Comparison of ENCODE assay signal across 23 cellular contexts in the genomic region with DNA sequence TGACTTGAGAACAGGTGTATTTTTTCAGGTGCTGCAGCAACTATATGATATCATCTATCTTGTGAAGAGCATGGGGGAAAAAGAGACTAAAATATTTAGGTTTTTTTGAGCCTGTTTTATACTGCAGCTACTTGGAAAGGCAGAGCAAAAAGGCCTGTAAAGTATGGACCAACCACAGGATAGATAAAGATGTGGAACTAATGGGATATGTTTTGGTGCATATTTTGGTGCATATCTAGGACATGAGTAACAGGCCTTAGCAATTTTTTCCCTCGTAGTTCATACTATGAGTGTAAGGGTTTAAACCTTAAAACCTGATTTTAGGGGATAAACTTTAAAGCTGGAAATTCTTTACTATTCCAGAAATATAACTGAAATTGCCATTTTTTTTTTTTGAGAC. TPM values are rescaled to one million over a fixed set of nuclear protein-coding genes. Genes with fewer than 3 reads are reported as not detected.
DNase-seq lines count a peak whose midpoint lies in the region; ATAC-seq and TF ChIP-seq lines count a peak whose summit lies in the region.
"Had no signal": no experiment of that assay in that cellular context is flagged by ENCODE, and none has a peak within 500 bp of the region (broad histone marks: within the 10 kb centered on the region; RNA-seq: fewer than 3 reads in every experiment).

No MANE protein-coding gene starts in this region.

- no peak overlapping the region for H3K4me2 ChIP-seq in IMR-90 (ENCODE audit: low read depth, low read length)
- H3K4me2 ChIP-seq in GM23338 = no peak overlapping the region
- H3K4me2 ChIP-seq: PC-9 had no signal

- no peak overlapping the region for H2AK9ac ChIP-seq in IMR-90 (replicated peaks; ENCODE audit: low read depth, low read length, poor library complexity)

- H3K23ac ChIP-seq in IMR-90 (ENCODE audit: low read depth, low read length) = no peak overlapping the region

- H3K27me3 Mint-ChIP-seq in GM23338 (ENCODE audit: insufficient read depth, low read depth, poor library complexity) = peaks cover 3% of the 10 kb centered on the region
- H3K27me3 Mint-ChIP-seq in glutamatergic neuron (ENCODE audit: unreplicated experiment) = peaks cover 3% of the 10 kb centered on the region

- H3K56ac ChIP-seq in IMR-90 (ENCODE audit: extremely low read depth, insufficient read depth, low read length) = no peak overlapping the region

- H3K9me3 Mint-ChIP-seq in GM23338 (no peaks in the 10 kb centered on the region), glutamatergic neuron (ENCODE audit: unreplicated experiment) (no peaks in the 10 kb centered on the region)
- H3K9me3 Mint-ChIP-seq: brain had no signal

- H2AK5ac ChIP-seq in IMR-90 (ENCODE audit: low read depth, low read length) = no peak overlapping the region

- H3K27me3 ChIP-seq in IMR-90 (ENCODE audit: control insufficient read depth, insufficient read depth, low read length) (peaks cover 1% of the 10 kb centered on the region), brain microvascular endothelial cell (replicated peaks) (no peaks in the 10 kb centered on the region), GM23338 (ENCODE audit: insufficient read depth) (no peaks in the 10 kb centered on the region), testis (no peaks in the 10 kb centered on the region)
- H3K27me3 ChIP-seq: esophagus muscularis mucosa, right lobe of liver had no signal

- CTCF ChIA-PET in IMR-90 (lab: Yijun Ruan, JAX) = no interaction called here

- H3K9me3 ChIP-seq in IMR-90 (ENCODE audit: control insufficient read depth, insufficient read depth, low read length) (no peaks in the 10 kb centered on the region), testis (no peaks in the 10 kb centered on the region)
- H3K9me3 ChIP-seq: Caco-2, esophagus muscularis mucosa, left ventricle myocardium inferior, right lobe of liver, stomach had no signal

- no peak for TF ChIP-seq RAD21 in IMR-90 (IDR thresholded peaks at IDR 0.05; ENCODE audit: low read length)

- no peak overlapping the region for H3K4me3 Mint-ChIP-seq in GM23338
- H3K4me3 Mint-ChIP-seq in glutamatergic neuron (ENCODE audit: unreplicated experiment) = no peak overlapping the region
- H3K4me3 Mint-ChIP-seq: brain had no signal

- H3K9me1 ChIP-seq in IMR-90 (ENCODE audit: insufficient read depth, low read length) = no peaks in the 10 kb centered on the region

- no peaks in the 10 kb centered on the region for H3K79me1 ChIP-seq in IMR-90 (ENCODE audit: low read depth in 1 of 2, low read length in 2 of 2)

- no peak overlapping the region for H3K27ac Mint-ChIP-seq in GM23338
- H3K27ac Mint-ChIP-seq in glutamatergic neuron (ENCODE audit: unreplicated experiment) = no peak overlapping the region
- H3K27ac Mint-ChIP-seq: brain had no signal

- H2BK15ac ChIP-seq in IMR-90 (ENCODE audit: low read depth, low read length) = no peak overlapping the region

- H3F3A ChIP-seq in GM23338 (replicated peaks; ENCODE audit: low read depth) = no peaks in the 10 kb centered on the region

- no peak overlapping the region for H3K9ac ChIP-seq in IMR-90 (ENCODE audit: low read depth, low read length)

- H3K18ac ChIP-seq in IMR-90 (ENCODE audit: low read depth, low read length) = no peak overlapping the region

- peaks cover 7% of the 10 kb centered on the region; the same call in 2 of the 3 replicates for H3K4me1 Mint-ChIP-seq in GM23338
- no peaks in the 10 kb centered on the region for H3K4me1 Mint-ChIP-seq in glutamatergic neuron (ENCODE audit: low read depth, unreplicated experiment)
- H3K4me1 Mint-ChIP-seq: brain had no signal

- no peaks in the 10 kb centered on the region for H3K36me3 ChIP-seq in IMR-90 (ENCODE audit: control insufficient read depth, insufficient read depth, low read length)
- no peaks in the 10 kb centered on the region for H3K36me3 ChIP-seq in brain microvascular endothelial cell (replicated peaks)
- H3K36me3 ChIP-seq in GM23338 (ENCODE audit: insufficient read depth) = no peaks in the 10 kb centered on the region
- H3K36me3 ChIP-seq in testis (ENCODE audit: low read depth, missing control alignments) = no peaks in the 10 kb centered on the region
- H3K36me3 ChIP-seq: esophagus muscularis mucosa, left ventricle myocardium inferior, right lobe of liver, stomach had no signal

- POLR2A ChIA-PET in IMR-90 (lab: Charles Lee; ENCODE audit: unreplicated experiment) = no interaction called here

- H2BK20ac ChIP-seq in IMR-90 (ENCODE audit: low read depth, low read length) = no peak overlapping the region

- dilution Hi-C loops in IMR-90 (cut with HindIII; ENCODE audit: low sequenced_read_pairs, unreplicated experiment) = no loop called here

- intact Hi-C loops in IMR-90 (cut with micrococcal nuclease) (no loop called here), testis (cut with DNase I; ENCODE audit: low total_unique reads) (no loop called here)

- DNase-seq in AG09309 (ENCODE audit: low read depth) = peak; percentile 40
- DNase-seq in IMR-90 = peak; percentile 69
- DNase-seq in brain microvascular endothelial cell = peak; percentile 28
- peak; percentile 62 for DNase-seq in iris pigment epithelial cell (ENCODE audit: low read depth)
- DNase-seq in GM23338 (ENCODE audit: low spot score) = no peak
- no peak for DNase-seq in activated T-cell treated with anti-CD3 and anti-CD28 coated beads, Interleukin-2, amount 50 U/mL, for 48 hours
- no peak for DNase-seq in glutamatergic neuron
- DNase-seq in testis = no peak
- DNase-seq: activated gamma-delta T cell treated with Interleukin-2 at 50 U/mL for 16 hours; Caco-2; dorsolateral prefrontal cortex; GDM1; left ventricle myocardium inferior; NCI-H1092 treated with DMSO at 0.1 percent for 48 hours; NCI-H748 treated with DMSO at 0.1 percent for 48 hours; PC-9; right lobe of liver; stimulated activated CD4-positive, alpha-beta T cell treated with anti-CD3 and anti-CD28 coated beads, Interleukin-1b, Interleukin-23, amount 100 ng/mL, for 48 hours; stomach had no signal

- H3K4ac ChIP-seq in IMR-90 (ENCODE audit: low read depth, low read length) = no peak overlapping the region

- no TSS peak for BruUV-seq in IMR-90 (replicated peaks; lab: Mats Ljungman, UMichigan)

- no peaks in the 10 kb centered on the region for H3K4me1 ChIP-seq in IMR-90 (ENCODE audit: control insufficient read depth, insufficient read depth, low read length)
- H3K4me1 ChIP-seq in GM23338 (ENCODE audit: insufficient read depth) = no peaks in the 10 kb centered on the region
- H3K4me1 ChIP-seq in testis = no peaks in the 10 kb centered on the region
- H3K4me1 ChIP-seq: Caco-2, left ventricle myocardium inferior, right lobe of liver, stomach had no signal

- H4K8ac ChIP-seq in IMR-90 (ENCODE audit: low read depth in 2 of 2, low read length in 2 of 2) = no peak overlapping the region

- no peak overlapping the region for H2BK120ac ChIP-seq in IMR-90 (ENCODE audit: low read depth, low read length)

- H2BK5ac ChIP-seq in IMR-90 (ENCODE audit: low read depth, low read length, poor library complexity, severe bottlenecking) = no peak overlapping the region

- ATAC-seq in IMR-90 (ENCODE audit: low read depth) (peak; percentile 97), GM23338 (no peak)
- ATAC-seq: K562, right lobe of liver had no signal

- no CpG with 5 or more reads among the region's 1 CpG for WGBS in IMR-90 (ENCODE audit: extremely low coverage in 2 of 2, insufficient read length in 1 of 2), 2 experiments
- 85 to 89% methylated on average over 1 of the region's 1 CpG for WGBS in testis, 2 donors

- H3K14ac ChIP-seq in IMR-90 (replicated peaks; ENCODE audit: low read depth, low read length) = no peak overlapping the region

- no peak overlapping the region for H3K4me3 ChIP-seq in AG09309 (ENCODE audit: control insufficient read depth, low read depth, low read length)
- no peak overlapping the region for H3K4me3 ChIP-seq in IMR-90 (ENCODE audit: insufficient read depth, low read depth, low read length)
- H3K4me3 ChIP-seq in brain microvascular endothelial cell (ENCODE audit: low read depth, low read length) = no peak overlapping the region
- no peak overlapping the region for H3K4me3 ChIP-seq in GM23338
- H3K4me3 ChIP-seq in testis = no peak overlapping the region
- H3K4me3 ChIP-seq: dorsolateral prefrontal cortex, esophagus muscularis mucosa, K562, left ventricle myocardium inferior, PC-9, right lobe of liver, stomach had no signal

- H4K20me1 ChIP-seq in IMR-90 (ENCODE audit: insufficient read depth, low read length) = no peaks in the 10 kb centered on the region
- H4K20me1 ChIP-seq in GM23338 (replicated peaks; ENCODE audit: insufficient read depth) = no peaks in the 10 kb centered on the region

- no peak overlapping the region for H4K5ac ChIP-seq in IMR-90 (ENCODE audit: low read depth, low read length)

- H3K9me2 ChIP-seq in GM23338 (ENCODE audit: insufficient read depth) = no peaks in the 10 kb centered on the region

- TF ChIP-seq POLR2A in IMR-90 (IDR thresholded peaks at IDR 0.05; ENCODE audit: low read depth, low read length) (no peak), testis (IDR thresholded peaks at IDR 0.05) (no peak)

- H3K79me2 ChIP-seq in GM23338 (replicated peaks; ENCODE audit: insufficient read depth) = no peaks in the 10 kb centered on the region

- TF ChIP-seq CTCF in AG09309 (IDR thresholded peaks at IDR 0.05; ENCODE audit: control insufficient read depth, insufficient read depth, low read depth, low read length, missing control alignments) (no peak), IMR-90 (conservative IDR thresholded peaks at IDR 0.05; ENCODE audit: low read depth, low read length) (no peak), brain microvascular endothelial cell (IDR thresholded peaks at IDR 0.05; ENCODE audit: low read depth, low read length, missing control alignments) (no peak), GM23338 (conservative IDR thresholded peaks at IDR 0.05; ENCODE audit: low read depth in 2 of 2) (no peak), glutamatergic neuron (IDR thresholded peaks at IDR 0.05; ENCODE audit: partially characterized antibody, unreplicated experiment) (no peak), testis (IDR thresholded peaks at IDR 0.05) (no peak)

- in situ Hi-C loops in IMR-90 (cut with MboI; ENCODE audit: low sequenced_read_pairs) = no loop called here
- in situ Hi-C loops in brain microvascular endothelial cell (cut with HindIII; ENCODE audit: low pct_ligation_motif_present, low sequenced_read_pairs) = no loop called here

- H2AFZ ChIP-seq in IMR-90 (replicated peaks; ENCODE audit: low read length, poor library complexity) (no peak overlapping the region), GM23338 (no peak overlapping the region)
- H2AFZ ChIP-seq: PC-9 had no signal

- no peak overlapping the region for H4K91ac ChIP-seq in IMR-90 (ENCODE audit: insufficient read depth, low read depth, low read length)

- H3K36me3 Mint-ChIP-seq in GM23338 (ENCODE audit: low read depth) = no peaks in the 10 kb centered on the region
- no peaks in the 10 kb centered on the region for H3K36me3 Mint-ChIP-seq in glutamatergic neuron (ENCODE audit: unreplicated experiment)
- H3K36me3 Mint-ChIP-seq: brain had no signal

- H3K27ac ChIP-seq in IMR-90 (ENCODE audit: insufficient read depth, low read length) (no peak overlapping the region), brain microvascular endothelial cell (no peak overlapping the region), GM23338 (ENCODE audit: low read depth) (no peak overlapping the region), testis (no peak overlapping the region)
- H3K27ac ChIP-seq: dorsolateral prefrontal cortex, esophagus muscularis mucosa, left ventricle myocardium inferior, PC-9, right lobe of liver, stomach had no signal

RNA-seq across cellular contexts. Expression of a gene that starts 6.0 kb away (rescaled TPM):
- total RNA-seq in IMR-90 (2012; rRNA removed) (not detected in 2 replicates), glutamatergic neuron (ENCODE audit: unreplicated experiment) (not detected), testis (100 to 1,000 TPM; 109 to 191 TPM)
- polyA plus RNA-seq in IMR-90 (2012; rRNA removed) (not detected in 2 replicates), GM23338 (2016; fragmentation: Nextera tagmentation; extraction: Ambion mirVana) (1.3 and 2.3 TPM in 2 replicates), testis (ENCODE audit: insufficient read depth, low read depth, low replicate concordance) (456 TPM)
- polyA plus RNA-seq in IMR-90 (2012; cell fraction: cytosol; rRNA removed) = not detected in 2 replicates
- polyA plus RNA-seq in IMR-90 (2012; cell fraction: nucleus; rRNA removed; ENCODE audit: low replicate concordance) = not detected in 2 replicates
- not detected in 2 replicates for total RNA-seq in GM23338 (2014; rRNA removed; shearing (Covaris generic))
- total RNA-seq: Caco-2, esophagus muscularis mucosa, left ventricle myocardium inferior, osteocyte, PC-9, stomach had no signal

RNA-seq across cellular contexts. Expression of a gene that starts 18.1 kb away (rescaled TPM):
- total RNA-seq in IMR-90 (2012; rRNA removed) (not detected in 2 replicates), glutamatergic neuron (ENCODE audit: unreplicated experiment) (not detected), testis (1 to 10 TPM; 4.0 to 5.0 TPM)
- polyA plus RNA-seq in IMR-90 (2012; rRNA removed) (not detected in 2 replicates), GM23338 (2016; fragmentation: Nextera tagmentation; extraction: Ambion mirVana) (0.12 TPM in 1 of 2 replicates, not detected in the other), testis (ENCODE audit: insufficient read depth, low read depth, low replicate concordance) (9.0 TPM)
- polyA plus RNA-seq in IMR-90 (2012; cell fraction: cytosol; rRNA removed) = not detected in 2 replicates
- not detected in 2 replicates for polyA plus RNA-seq in IMR-90 (2012; cell fraction: nucleus; rRNA removed; ENCODE audit: low replicate concordance)
- not detected in 2 replicates for total RNA-seq in GM23338 (2014; rRNA removed; shearing (Covaris generic))
- total RNA-seq: Caco-2, osteocyte, PC-9 had no signal

Comparison
In these comparisons a context has a peak if more than half of its experiments do, and no peak if none do; other contexts are left out.
1. DNase-seq: peak in AG09309 (single experiment), IMR-90 (single experiment), brain microvascular endothelial cell (single experiment) and iris pigment epithelial cell (single experiment); none in GM23338 (single experiment), activated T-cell treated with anti-CD3 and anti-CD28 coated beads, Interleukin-2, amount 50 U/mL, for 48 hours (0 of 2), glutamatergic neuron (single experiment) and testis (single experiment).
2. RNA of a gene that starts 6.0 kb away (total RNA-seq): 109 to 191 TPM in testis; not detected in GM23338, not detected in IMR-90 and not detected in glutamatergic neuron (single experiment); every median in the first group is over 10 times any median in the second.